Comparison of ENCODE assay signal across 19 cellular contexts in the genomic region with DNA sequence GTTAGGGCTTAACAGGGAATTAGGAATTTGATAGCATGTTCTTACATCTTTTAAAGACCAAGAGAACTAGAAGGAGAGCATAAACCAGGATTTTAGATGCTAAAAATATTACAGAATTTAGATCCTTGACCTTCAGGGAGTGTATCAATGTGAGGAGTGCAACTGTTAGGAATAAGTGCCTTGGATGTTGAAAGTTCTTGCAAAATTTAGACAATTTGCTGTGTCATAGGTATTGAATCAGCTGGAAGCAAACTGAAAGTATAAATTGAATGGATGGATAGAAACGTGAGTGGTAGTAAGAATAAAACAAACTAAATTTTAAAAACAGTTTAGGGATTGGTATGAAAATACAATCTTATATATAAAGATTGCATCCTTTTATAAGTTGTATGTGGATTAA. TPM values are rescaled to one million over a fixed set of nuclear protein-coding genes. Genes with fewer than 3 reads are reported as not detected.
DNase-seq lines count a peak whose midpoint lies in the region; ATAC-seq and TF ChIP-seq lines count a peak whose summit lies in the region.
"Had no signal": no experiment of that assay in that cellular context is flagged by ENCODE, and none has a peak within 500 bp of the region (broad histone marks: within the 10 kb centered on the region; RNA-seq: fewer than 3 reads in every experiment).

No MANE protein-coding gene starts in this region.

- H2AK5ac ChIP-seq in IMR-90 (ENCODE audit: low read depth, low read length) = no peak overlapping the region

- no peak overlapping the region for H3K4ac ChIP-seq in IMR-90 (ENCODE audit: low read depth, low read length)

- no peak overlapping the region for H3K9ac ChIP-seq in IMR-90 (ENCODE audit: low read depth, low read length)

- no peak overlapping the region; the same call in 1 of the 2 replicates for H3K14ac ChIP-seq in IMR-90 (replicated peaks; ENCODE audit: low read depth, low read length)

- H3K36me3 ChIP-seq in IMR-90 (ENCODE audit: control insufficient read depth, insufficient read depth, low read length) = no peaks in the 10 kb centered on the region
- H3K36me3 ChIP-seq: adrenal gland, thoracic aorta had no signal

- H2BK5ac ChIP-seq in IMR-90 (ENCODE audit: low read depth, low read length, poor library complexity, severe bottlenecking) = peak overlapping the region; percentile 26

- BruUV-seq in IMR-90 (replicated peaks; lab: Mats Ljungman, UMichigan) = no TSS peak

- no peak overlapping the region for H3K56ac ChIP-seq in IMR-90 (ENCODE audit: extremely low read depth, insufficient read depth, low read length)

- no peak for TF ChIP-seq POLR2A in IMR-90 (IDR thresholded peaks at IDR 0.05; ENCODE audit: low read depth, low read length)

- DNase-seq in AG10803 (ENCODE audit: low read depth) (peak; percentile 61), IMR-90 (peak; percentile 52), amniotic epithelial cell (ENCODE audit: low read depth) (peak; percentile 48), iris pigment epithelial cell (ENCODE audit: low read depth) (peak; percentile 39), coronary artery (ENCODE audit: low spot score) (no peak)
- DNase-seq in activated CD4-positive, alpha-beta memory T cell treated with anti-CD3 and anti-CD28 coated beads, Interleukin-2, amount 10 ng/mL, durations not matched to agents 7 days and 5 days = no peak
- no peak for DNase-seq in effector memory CD8-positive, alpha-beta T cell
- DNase-seq: adrenal gland; cerebellar nuclear complex; Karpas-422; naive thymus-derived CD4-positive, alpha-beta T cell; T-helper 2 cell had no signal

- 0 out of 2 replicates have a peak, but pooled peaks cover 3% of the 10 kb centered on the region for H3K9me1 ChIP-seq in IMR-90 (ENCODE audit: insufficient read depth, low read length)

- peaks cover 9% of the 10 kb centered on the region for H3K4me1 ChIP-seq in IMR-90 (ENCODE audit: control insufficient read depth, insufficient read depth, low read length)

- H3K36me3 Mint-ChIP-seq in activated CD4-positive, alpha-beta memory T cell treated with anti-CD3 and anti-CD28 coated beads, Interleukin-2, amount 10 ng/mL, durations not matched to agents 7 days and 5 days (ENCODE audit: low read depth) = no peaks in the 10 kb centered on the region
- peaks cover 6% of the 10 kb centered on the region for H3K36me3 Mint-ChIP-seq in effector memory CD8-positive, alpha-beta T cell (ENCODE audit: insufficient read depth)

- no peak overlapping the region for H2BK20ac ChIP-seq in IMR-90 (ENCODE audit: low read depth, low read length)

- H2BK120ac ChIP-seq in IMR-90 (ENCODE audit: low read depth, low read length) = no peak overlapping the region

- in situ Hi-C loops in IMR-90 (cut with MboI; ENCODE audit: low sequenced_read_pairs) = no loop called here

- no peak overlapping the region for H2BK15ac ChIP-seq in IMR-90 (ENCODE audit: low read depth, low read length)

- H3K9me3 Mint-ChIP-seq in activated CD4-positive, alpha-beta memory T cell treated with anti-CD3 and anti-CD28 coated beads, Interleukin-2, amount 10 ng/mL, durations not matched to agents 7 days and 5 days = no peaks in the 10 kb centered on the region
- no peaks in the 10 kb centered on the region for H3K9me3 Mint-ChIP-seq in effector memory CD8-positive, alpha-beta T cell
- H3K9me3 Mint-ChIP-seq: activated T-helper 2 cell treated with anti-CD3 and anti-CD28 coated beads, Interferon-gamma antibody, Interleukin-2, Interleukin-4, amounts not matched to agents 10 μg/mL and 5 μg/mL and 100 μg/mL, durations not matched to agents 14 hours and 24 hours and 36 hours had no signal

- no peaks in the 10 kb centered on the region for H3K9me3 ChIP-seq in IMR-90 (ENCODE audit: control insufficient read depth, insufficient read depth, low read length)
- H3K9me3 ChIP-seq: adrenal gland, thoracic aorta had no signal

- no CpG with 5 or more reads among the region's 1 CpG for WGBS in IMR-90 (ENCODE audit: extremely low coverage in 2 of 2, insufficient read length in 1 of 2), 2 experiments

- H3K4me3 ChIP-seq in AG10803 (ENCODE audit: low read length) (no peak overlapping the region), IMR-90 (ENCODE audit: insufficient read depth, low read depth, low read length) (no peak overlapping the region), coronary artery (no peak overlapping the region)
- H3K4me3 ChIP-seq: adrenal gland, smooth muscle cell, thoracic aorta had no signal

- POLR2A ChIA-PET in IMR-90 (lab: Charles Lee; ENCODE audit: unreplicated experiment) = no interaction called here
- POLR2A ChIA-PET in activated CD4-positive, alpha-beta memory T cell treated with anti-CD3 and anti-CD28 coated beads, Interleukin-2, amount 10 ng/mL, durations not matched to agents 7 days and 5 days (lab: Charles Lee) = no interaction called here

- no peak overlapping the region for H3K23ac ChIP-seq in IMR-90 (ENCODE audit: low read depth, low read length)

- no peak overlapping the region for H4K5ac ChIP-seq in IMR-90 (ENCODE audit: low read depth, low read length)

- no peak overlapping the region; the same call in 1 of the 2 replicates for H3K4me2 ChIP-seq in IMR-90 (ENCODE audit: low read depth, low read length)
- H3K4me2 ChIP-seq: smooth muscle cell had no signal

- H3K4me3 Mint-ChIP-seq in activated CD4-positive, alpha-beta memory T cell treated with anti-CD3 and anti-CD28 coated beads, Interleukin-2, amount 10 ng/mL, durations not matched to agents 7 days and 5 days = no peak overlapping the region
- H3K4me3 Mint-ChIP-seq in effector memory CD8-positive, alpha-beta T cell = no peak overlapping the region
- H3K4me3 Mint-ChIP-seq: naive thymus-derived CD4-positive, alpha-beta T cell had no signal

- TF ChIP-seq CTCF in AG10803 (conservative IDR thresholded peaks at IDR 0.05; ENCODE audit: low read length) = no peak
- TF ChIP-seq CTCF in IMR-90 (conservative IDR thresholded peaks at IDR 0.05; ENCODE audit: low read depth, low read length) = no peak
- no peak for TF ChIP-seq CTCF in coronary artery (IDR thresholded peaks at IDR 0.05)

- intact Hi-C loops in IMR-90 (cut with micrococcal nuclease) = no loop called here

- no peak overlapping the region for H2AFZ ChIP-seq in IMR-90 (replicated peaks; ENCODE audit: low read length, poor library complexity)

- ATAC-seq in IMR-90 (ENCODE audit: low read depth) (peak; percentile 48; the same call in 1 of the 2 replicates), GM18909 (IDR thresholded peaks at IDR 0.05; ENCODE audit: poor library complexity, unreplicated experiment) (no peak)
- ATAC-seq in effector memory CD8-positive, alpha-beta T cell (replicated peaks) = no peak
- ATAC-seq: HCT116; naive thymus-derived CD4-positive, alpha-beta T cell; Right ventricle myocardium inferior had no signal

- no peak overlapping the region for H3K27ac ChIP-seq in IMR-90 (ENCODE audit: insufficient read depth, low read length)
- no peak overlapping the region for H3K27ac ChIP-seq in coronary artery
- H3K27ac ChIP-seq: adrenal gland, thoracic aorta had no signal

- H4K20me1 ChIP-seq in IMR-90 (ENCODE audit: insufficient read depth, low read length) = peaks cover 3% of the 10 kb centered on the region; the same call in 1 of the 2 replicates

- peaks cover 12 to 15% of the 10 kb centered on the region in 2 experiments for H3K79me1 ChIP-seq in IMR-90 (ENCODE audit: low read depth in 1 of 2, low read length in 2 of 2)

- CTCF ChIA-PET in IMR-90 (lab: Yijun Ruan, JAX) = no interaction called here
- CTCF ChIA-PET in activated CD4-positive, alpha-beta memory T cell treated with anti-CD3 and anti-CD28 coated beads, Interleukin-2, amount 10 ng/mL, durations not matched to agents 7 days and 5 days (lab: Charles Lee) = no interaction called here

- H3K18ac ChIP-seq in IMR-90 (ENCODE audit: low read depth, low read length) = no peak overlapping the region

- dilution Hi-C loops in IMR-90 (cut with HindIII; ENCODE audit: low sequenced_read_pairs, unreplicated experiment) = no loop called here

- H4K8ac ChIP-seq in IMR-90 (ENCODE audit: low read depth in 2 of 2, low read length in 2 of 2) = no peak overlapping the region

- no peak for TF ChIP-seq RAD21 in IMR-90 (IDR thresholded peaks at IDR 0.05; ENCODE audit: low read length)

- H3K4me1 Mint-ChIP-seq in activated CD4-positive, alpha-beta memory T cell treated with anti-CD3 and anti-CD28 coated beads, Interleukin-2, amount 10 ng/mL, durations not matched to agents 7 days and 5 days = peaks cover 16% of the 10 kb centered on the region
- H3K4me1 Mint-ChIP-seq in effector memory CD8-positive, alpha-beta T cell (ENCODE audit: low read depth in 2 of 2) = peaks cover 17 to 42% of the 10 kb centered on the region in 2 donors

- no peaks in the 10 kb centered on the region for H3K27me3 ChIP-seq in IMR-90 (ENCODE audit: control insufficient read depth, insufficient read depth, low read length)
- H3K27me3 ChIP-seq: adrenal gland had no signal

- H4K91ac ChIP-seq in IMR-90 (ENCODE audit: insufficient read depth, low read depth, low read length) = no peak overlapping the region

- H3K27ac Mint-ChIP-seq in activated CD4-positive, alpha-beta memory T cell treated with anti-CD3 and anti-CD28 coated beads, Interleukin-2, amount 10 ng/mL, durations not matched to agents 7 days and 5 days = no peak overlapping the region
- H3K27ac Mint-ChIP-seq in effector memory CD8-positive, alpha-beta T cell = no peak overlapping the region
- H3K27ac Mint-ChIP-seq: activated T-helper 2 cell treated with anti-CD3 and anti-CD28 coated beads, Interferon-gamma antibody, Interleukin-2, Interleukin-4, amounts not matched to agents 10 μg/mL and 5 μg/mL and 100 μg/mL, durations not matched to agents 14 hours and 24 hours and 36 hours; naive thymus-derived CD4-positive, alpha-beta T cell; progenitor cell of endocrine pancreas had no signal

- no peak overlapping the region for H2AK9ac ChIP-seq in IMR-90 (replicated peaks; ENCODE audit: low read depth, low read length, poor library complexity)

- no peaks in the 10 kb centered on the region for H3K27me3 Mint-ChIP-seq in activated CD4-positive, alpha-beta memory T cell treated with anti-CD3 and anti-CD28 coated beads, Interleukin-2, amount 10 ng/mL, durations not matched to agents 7 days and 5 days
- no peaks in the 10 kb centered on the region for H3K27me3 Mint-ChIP-seq in effector memory CD8-positive, alpha-beta T cell
- H3K27me3 Mint-ChIP-seq: progenitor cell of endocrine pancreas had no signal

TF ChIP-seq in IMR-90, 13 proteins besides CTCF, POLR2A, EP300 and RAD21 (continues in another document):
- TF ChIP-seq NFE2L2 (IDR thresholded peaks at IDR 0.05; ENCODE audit: low read depth, low read length) = peak; percentile 87

RNA-seq across cellular contexts. Expression of a gene that starts 27.7 kb away (rescaled TPM):
- 12.0 and 22.8 TPM in 2 replicates for total RNA-seq in IMR-90 (2012; rRNA removed)
- polyA plus RNA-seq in IMR-90 (2012; rRNA removed) = 8.1 and 8.5 TPM in 2 replicates
- polyA plus RNA-seq in IMR-90 (2012; cell fraction: cytosol; rRNA removed) = 1.3 and 2.5 TPM in 2 replicates
- polyA plus RNA-seq in IMR-90 (2012; cell fraction: nucleus; rRNA removed; ENCODE audit: low replicate concordance) = 9.7 and 44.2 TPM in 2 replicates
- 10 to 100 TPM; 16.7 to 20.0 TPM for total RNA-seq in activated CD4-positive, alpha-beta memory T cell treated with anti-CD3 and anti-CD28 coated beads, Interleukin-2, amount 10 ng/mL, durations not matched to agents 7 days and 5 days

RNA-seq across cellular contexts. Expression of a gene that starts 34.5 kb away (rescaled TPM):
- 53.6 and 61.1 TPM in 2 replicates for total RNA-seq in IMR-90 (2012; rRNA removed)
- polyA plus RNA-seq in IMR-90 (2012; rRNA removed) = 72.7 and 74.7 TPM in 2 replicates
- 19.6 and 34.4 TPM in 2 replicates for polyA plus RNA-seq in IMR-90 (2012; cell fraction: cytosol; rRNA removed)
- 7.6 and 20.9 TPM in 2 replicates for polyA plus RNA-seq in IMR-90 (2012; cell fraction: nucleus; rRNA removed; ENCODE audit: low replicate concordance)
- 10 to 100 TPM; 76.1 to 82.8 TPM for total RNA-seq in activated CD4-positive, alpha-beta memory T cell treated with anti-CD3 and anti-CD28 coated beads, Interleukin-2, amount 10 ng/mL, durations not matched to agents 7 days and 5 days

Comparison
In these comparisons a context has a peak if more than half of its experiments do, and no peak if none do; other contexts are left out.
1. DNase-seq: peak in AG10803 (single experiment), IMR-90 (single experiment), amniotic epithelial cell (single experiment) and iris pigment epithelial cell (single experiment); none in coronary artery (single experiment), activated CD4-positive, alpha-beta memory T cell treated with anti-CD3 and anti-CD28 coated beads, Interleukin-2, amount 10 ng/mL, durations not matched to agents 7 days and 5 days (single experiment) and effector memory CD8-positive, alpha-beta T cell (0 of 3).